8 cellular contexts compared by ENCODE assay signal in genomic region chr21:41419921-41420862, GRCh38. TPM values are rescaled to one million over a fixed set of nuclear protein-coding genes. Genes with fewer than 3 reads are reported as not detected.
DNase-seq lines count a peak whose midpoint lies in the region; ATAC-seq, FAIRE-seq and TF ChIP-seq lines count a peak whose summit lies in the region.

No MANE protein-coding gene starts in this region.

- no peaks in the 10 kb centered on the region for H3K36me3 ChIP-seq in HepG2 (replicated peaks in 1 of 2; ENCODE audit: control insufficient read depth in 1 of 2, insufficient read depth in 2 of 2, low read length in 2 of 2)

- no peak; the same call in 1 of the 2 replicates for TF ChIP-seq RAD21 in HepG2 (CRISPR knock-in tag; IDR thresholded peaks at IDR 0.05)

- in situ Hi-C loops in HepG2 (cut with HindIII; ENCODE audit: extremely low pct_ligation_motif_present, low pct_unique_long_range_greater_than_20kb), result no loop called here

- H3K79me2 ChIP-seq in HepG2 (ENCODE audit: insufficient read depth, low read length), result no peaks in the 10 kb centered on the region

- H3K27ac ChIP-seq in dorsolateral prefrontal cortex (peak overlapping the region in 58 of 59 donors; percentile 39 to 96 (median 84)), HepG2 (ENCODE audit: extremely low read length, insufficient read depth, low read length) (peak overlapping the region; percentile 47)

- peak overlapping the region; percentile 93 for H3K4me2 ChIP-seq in HepG2 (ENCODE audit: low read depth, low read length)

- DNase-seq in GM12891 (ENCODE audit: insufficient read length, low spot score) (peak; percentile 42), NCI-H2227 (lab: John Stamatoyannopoulos, UW; ENCODE audit: unreplicated experiment) (peak; percentile 85), dorsolateral prefrontal cortex (peak in 9 of 10 donors; percentile 24 to 76 (median 58)), HepG2 (ENCODE audit: low spot score) (peak; percentile 69), GM19240 (ENCODE audit: insufficient read length, low spot score) (no peak)
- DNase-seq in activated CD4-positive, alpha-beta T cell treated with anti-CD3 and anti-CD28 coated beads, Interleukin-2, amount 50 U/mL, for 1 hour, result peak; percentile 36
- DNase-seq in stimulated activated CD4-positive, alpha-beta T cell treated with anti-CD3 and anti-CD28 coated beads, Interleukin-4, amount 100 ng/mL, for 1 hour, result peak; percentile 56

- H2AFZ ChIP-seq in HepG2 (ENCODE audit: low read length), result peak overlapping the region; percentile 61

- 4% methylated on average over 19 of the region's 54 CpGs for WGBS in HepG2 (ENCODE audit: low lambda C conversion rate)

- TF ChIP-seq CTCF in dorsolateral prefrontal cortex (IDR thresholded peaks at IDR 0.05 in 54 of 56, conservative IDR thresholded peaks at IDR 0.05 in 2 of 56; ENCODE audit: low read depth in 1 of 56, partially characterized antibody in 56 of 56) (peak in 13 of 56 donors; percentile 6 to 32 (median 18)), HepG2 (CRISPR knock-in tag; IDR thresholded peaks at IDR 0.05) (no peak)

- ATAC-seq in HG02885 (IDR thresholded peaks at IDR 0.05; ENCODE audit: poor library complexity, unreplicated experiment) (peak; percentile 75), HepG2 (peak; percentile 85)

- CTCF ChIA-PET in HepG2 (lab: Yijun Ruan, JAX; ENCODE audit: low intra/inter-chr PET ratio, low total read pairs), result no interaction called here

- POLR2A ChIA-PET in HepG2 (lab: Yijun Ruan, JAX), result no interaction called here

- H3K27me3 ChIP-seq in dorsolateral prefrontal cortex (no peaks in the 10 kb centered on the region), HepG2 (ENCODE audit: control insufficient read depth in 1 of 2, insufficient read depth in 2 of 2, low read length in 2 of 2) (no peaks in the 10 kb centered on the region; a peak in 1 of 5 replicates)

- peak; percentile 81 for FAIRE-seq in GM12891 (lab: Jason Lieb, UNC)
- FAIRE-seq in HepG2 (lab: Jason Lieb, UNC), result no peak

- peak overlapping the region; percentile 74 for H3K9ac ChIP-seq in HepG2 (ENCODE audit: insufficient read depth, low read depth, low read length)

- TF ChIP-seq EP300 in HepG2 (IDR thresholded peaks at IDR 0.05; ENCODE audit: low read depth in 2 of 2, low read length in 2 of 2) (no peak; a peak in 1 of 4 replicates), HepG2 (CRISPR knock-in tag; IDR thresholded peaks at IDR 0.05; ENCODE audit: borderline replicate concordance) (no peak)

- H4K20me1 ChIP-seq in HepG2 (ENCODE audit: insufficient read depth, low read length), result no peaks in the 10 kb centered on the region

- TF ChIP-seq POLR2A in GM12891 (IDR thresholded peaks at IDR 0.05; ENCODE audit: low read depth, low read length) (no peak), HepG2 (IDR thresholded peaks at IDR 0.05; ENCODE audit: insufficient read depth in 1 of 2, low read depth in 2 of 2, low read length in 2 of 2) (peak in 1 of 2 experiments; percentile 41; a peak in 1 of 4 replicates)

- TSS peak; percentile 44 for BruUV-seq in HepG2 (replicated peaks; lab: Mats Ljungman, UMichigan)

- H3K4me3 ChIP-seq in dorsolateral prefrontal cortex, result peak overlapping the region; percentile 32 to 84 (median 71)
- H3K4me3 ChIP-seq in HepG2 (replicated peaks in 1 of 3; ENCODE audit: insufficient read depth in 1 of 3, low read depth in 2 of 3, low read length in 3 of 3), result peak overlapping the region; percentile 79 to 87 (median 82)

- H3K9me3 ChIP-seq in HepG2 (ENCODE audit: low read length), result no peaks in the 10 kb centered on the region

- peaks cover 12% of the 10 kb centered on the region for H3K4me1 ChIP-seq in HepG2 (ENCODE audit: insufficient read depth, low read length)

- intact Hi-C loops in dorsolateral prefrontal cortex (cut with DNase I), result no loop called here
- intact Hi-C loops in HepG2 (cut with micrococcal nuclease; ENCODE audit: unreplicated experiment), result loop anchor here (2.0 to 5.0 kb wide), 2 partner anchors 41 to 53 kb away; no protein-coding TSS in a partner anchor

TF ChIP-seq in GM12891, 5 proteins besides CTCF, POLR2A, EP300 and RAD21:
- no peak for TF ChIP-seq POLR2AphosphoS5 (IDR thresholded peaks at IDR 0.05; ENCODE audit: low read depth, low read length)
- no peak for TF ChIP-seq POU2F2 (IDR thresholded peaks at IDR 0.05; ENCODE audit: low read depth, low read length)
- no peak for TF ChIP-seq TAF1 (IDR thresholded peaks at IDR 0.05; ENCODE audit: low read depth, low read length)
- no peak for TF ChIP-seq PAX5 (IDR thresholded peaks at IDR 0.05; ENCODE audit: insufficient read depth, low read length, severe bottlenecking)
- TF ChIP-seq SPI1 (IDR thresholded peaks at IDR 0.05; ENCODE audit: low read depth, low read length), result peak; percentile 77

RNA-seq across cellular contexts. Expression of gene MX1, which starts 5.8 kb away (rescaled TPM):
- 263 TPM for polyA plus RNA-seq in GM12891 (2012; ENCODE audit: low read depth, missing spikeins)
- total RNA-seq in dorsolateral prefrontal cortex, result 100 to 1,000 TPM in 3 of 120 experiments, 10 to 100 TPM in 117; 24.2 to 223 (median 40.0) TPM
- 5.8 and 6.5 TPM in 2 replicates for total RNA-seq in HepG2 (2016; rRNA removed; fragmentation: Illumina TruSeq; extraction: Trizol)
- total RNA-seq in HepG2 (2016; cell fraction: cytosol; rRNA removed; fragmentation: Illumina TruSeq; extraction: Trizol; ENCODE audit: low read depth), result 0.91 and 1.5 TPM in 2 replicates
- 4.7 and 6.3 TPM in 2 replicates for total RNA-seq in HepG2 (2016; cell fraction: insoluble cytoplasmic fraction; rRNA removed; fragmentation: Illumina TruSeq; extraction: Trizol)
- total RNA-seq in HepG2 (2016; cell fraction: membrane; rRNA removed; fragmentation: Illumina TruSeq; extraction: Trizol), result 2.0 and 2.5 TPM in 2 replicates
- total RNA-seq in HepG2 (2016; cell fraction: nucleus; rRNA removed; fragmentation: Illumina TruSeq; extraction: Trizol), result 5.1 and 6.0 TPM in 2 replicates
- polyA plus RNA-seq in HepG2 (2011; rRNA removed), result 2.6 and 4.1 TPM in 2 replicates
- 1.9 and 3.3 TPM in 2 replicates for polyA plus RNA-seq in HepG2 (2011; cell fraction: cytosol; rRNA removed)
- 10.6 and 13.3 TPM in 2 replicates for polyA plus RNA-seq in HepG2 (2011; cell fraction: nucleus; rRNA removed)
- polyA plus RNA-seq in HepG2 (2012), result 3.1 and 3.2 TPM in 2 replicates
- polyA plus RNA-seq in HepG2 (2016; cell fraction: cytosol; fragmentation: Illumina TruSeq; extraction: Trizol; ENCODE audit: low read depth), result 0.67 and 0.69 TPM in 2 replicates
- 4.3 and 4.6 TPM in 2 replicates for polyA plus RNA-seq in HepG2 (2016; cell fraction: insoluble cytoplasmic fraction; fragmentation: Illumina TruSeq; extraction: Trizol; ENCODE audit: low read depth)
- polyA plus RNA-seq in HepG2 (2016; cell fraction: membrane; fragmentation: Illumina TruSeq; extraction: Trizol; ENCODE audit: low read depth), result 1.1 and 1.5 TPM in 2 replicates
- polyA plus RNA-seq in HepG2 (2016; cell fraction: nucleus; fragmentation: Illumina TruSeq; extraction: Trizol; ENCODE audit: insufficient read depth, low read depth), result 6.6 and 7.4 TPM in 2 replicates
- polyA minus RNA-seq in HepG2 (2011; rRNA and poly(A)+ RNA removed; ENCODE audit: low replicate concordance), result 6.7 and 7.0 TPM in 2 replicates
- polyA minus RNA-seq in HepG2 (2011; cell fraction: cytosol; rRNA and poly(A)+ RNA removed), result 2.9 and 4.3 TPM in 2 replicates
- 8.6 and 13.1 TPM in 2 replicates for polyA minus RNA-seq in HepG2 (2011; cell fraction: nucleus; rRNA and poly(A)+ RNA removed)

RNA-seq across cellular contexts. Expression of gene MX2, which starts 58.4 kb away (rescaled TPM):
- 53.3 TPM for polyA plus RNA-seq in GM12891 (2012; ENCODE audit: low read depth, missing spikeins)
- 10 to 100 TPM in 4 of 120 experiments, 1 to 10 TPM in 116; 1.8 to 41.0 (median 5.0) TPM for total RNA-seq in dorsolateral prefrontal cortex
- total RNA-seq in HepG2 (2016; rRNA removed; fragmentation: Illumina TruSeq; extraction: Trizol), result 35.7 and 46.9 TPM in 2 replicates
- total RNA-seq in HepG2 (2016; cell fraction: cytosol; rRNA removed; fragmentation: Illumina TruSeq; extraction: Trizol; ENCODE audit: low read depth), result 13.1 and 13.9 TPM in 2 replicates
- 36.0 and 40.4 TPM in 2 replicates for total RNA-seq in HepG2 (2016; cell fraction: insoluble cytoplasmic fraction; rRNA removed; fragmentation: Illumina TruSeq; extraction: Trizol)
- 49.7 and 53.9 TPM in 2 replicates for total RNA-seq in HepG2 (2016; cell fraction: membrane; rRNA removed; fragmentation: Illumina TruSeq; extraction: Trizol)
- total RNA-seq in HepG2 (2016; cell fraction: nucleus; rRNA removed; fragmentation: Illumina TruSeq; extraction: Trizol), result 22.1 and 28.5 TPM in 2 replicates
- polyA plus RNA-seq in HepG2 (2011; rRNA removed), result 24.0 and 26.3 TPM in 2 replicates
- polyA plus RNA-seq in HepG2 (2011; cell fraction: cytosol; rRNA removed), result 19.7 and 23.1 TPM in 2 replicates
- 20.8 and 25.8 TPM in 2 replicates for polyA plus RNA-seq in HepG2 (2011; cell fraction: nucleus; rRNA removed)
- 21.5 and 22.7 TPM in 2 replicates for polyA plus RNA-seq in HepG2 (2012)
- polyA plus RNA-seq in HepG2 (2016; cell fraction: cytosol; fragmentation: Illumina TruSeq; extraction: Trizol; ENCODE audit: low read depth), result 15.4 and 17.8 TPM in 2 replicates
- polyA plus RNA-seq in HepG2 (2016; cell fraction: insoluble cytoplasmic fraction; fragmentation: Illumina TruSeq; extraction: Trizol; ENCODE audit: low read depth), result 34.6 and 40.6 TPM in 2 replicates
- 37.5 and 39.1 TPM in 2 replicates for polyA plus RNA-seq in HepG2 (2016; cell fraction: membrane; fragmentation: Illumina TruSeq; extraction: Trizol; ENCODE audit: low read depth)
- 26.6 and 29.1 TPM in 2 replicates for polyA plus RNA-seq in HepG2 (2016; cell fraction: nucleus; fragmentation: Illumina TruSeq; extraction: Trizol; ENCODE audit: insufficient read depth, low read depth)
- polyA minus RNA-seq in HepG2 (2011; rRNA and poly(A)+ RNA removed; ENCODE audit: low replicate concordance), result 0.21 and 25.1 TPM in 2 replicates
- polyA minus RNA-seq in HepG2 (2011; cell fraction: cytosol; rRNA and poly(A)+ RNA removed), result 15.5 and 16.9 TPM in 2 replicates
- 45.6 and 52.1 TPM in 2 replicates for polyA minus RNA-seq in HepG2 (2011; cell fraction: nucleus; rRNA and poly(A)+ RNA removed)
